Comparison of ENCODE assay signal across 18 cellular contexts in genomic region chr18:23012249-23012648, GRCh38.
DNase-seq lines count a peak whose midpoint lies in the region; ATAC-seq, FAIRE-seq and TF ChIP-seq lines count a peak whose summit lies in the region.
"Had no signal": no experiment of that assay in that cellular context is flagged by ENCODE, and none has a peak within 500 bp of the region (broad histone marks: within the 10 kb centered on the region; RNA-seq: fewer than 3 reads in every experiment).

No MANE protein-coding gene starts in this region.

- no peaks in the 10 kb centered on the region for H3K27me3 Mint-ChIP-seq in activated CD8-positive, alpha-beta T cell treated with anti-CD3 and anti-CD28 coated beads, Interleukin-2, amount 10 ng/mL, durations not matched to agents 7 days and 5 days (ENCODE audit: low read depth)
- no peaks in the 10 kb centered on the region for H3K27me3 Mint-ChIP-seq in activated CD8-positive, alpha-beta T cell treated with anti-CD3 and anti-CD28 coated beads for 36 hours
- H3K27me3 Mint-ChIP-seq in T-helper 2 cell treated with Interferon-gamma antibody and Interleukin-4, amounts not matched to agents 5 μg/mL and 100 μg/mL, for 36 hours (ENCODE audit: low read depth), result no peaks in the 10 kb centered on the region
- H3K27me3 Mint-ChIP-seq: CD4-positive, CD25-positive, alpha-beta regulatory T cell had no signal

- CTCF ChIA-PET in activated CD8-positive, alpha-beta T cell treated with anti-CD3 and anti-CD28 coated beads, Interleukin-2, amount 10 ng/mL, durations not matched to agents 7 days and 5 days (lab: Charles Lee), result interaction anchor here (1.4 to 1.7 kb wide), 3 partner anchors 9 to 29 kb away, joined by 3 read pairs; no protein-coding TSS in a partner anchor
- CTCF ChIA-PET in activated CD8-positive, alpha-beta T cell treated with anti-CD3 and anti-CD28 coated beads for 36 hours (lab: Charles Lee), result interaction anchor here (1.7 kb wide), 1 partner anchor 9 kb away, joined by 4 read pairs; no protein-coding TSS in a partner anchor
- CTCF ChIA-PET in HEK293 (lab: Yijun Ruan, JAX), result no interaction called here

- WGBS in pancreas, 2 donors, result 100% methylated on average over 1 of the region's 1 CpG

- no peak overlapping the region for H3K4me3 ChIP-seq in GM12865 (ENCODE audit: low read depth, low read length)
- H3K4me3 ChIP-seq in HEK293 (ENCODE audit: low read depth, low read length), result no peak overlapping the region
- no peak overlapping the region for H3K4me3 ChIP-seq in pancreas
- H3K4me3 ChIP-seq: A549, GM23338, HAP-1 had no signal

- POLR2A ChIA-PET in activated CD8-positive, alpha-beta T cell treated with anti-CD3 and anti-CD28 coated beads, Interleukin-2, amount 10 ng/mL, durations not matched to agents 7 days and 5 days (lab: Charles Lee), result no interaction called here
- POLR2A ChIA-PET in activated CD8-positive, alpha-beta T cell treated with anti-CD3 and anti-CD28 coated beads for 36 hours (lab: Charles Lee), result no interaction called here
- POLR2A ChIA-PET in HEK293 (lab: Yijun Ruan, JAX), result no interaction called here

- no peak for TF ChIP-seq CTCF in activated CD8-positive, alpha-beta T cell treated with anti-CD3 and anti-CD28 coated beads for 36 hours (IDR thresholded peaks at IDR 0.05)
- TF ChIP-seq CTCF in GM12865 (IDR thresholded peaks at IDR 0.05; ENCODE audit: insufficient read depth, low read depth, low read length, missing control alignments), result no peak
- TF ChIP-seq CTCF in HEK293 (tag by site-specific recombination; IDR thresholded peaks at IDR 0.05), result no peak
- no peak for TF ChIP-seq CTCF in pancreas (IDR thresholded peaks at IDR 0.05)

- no peaks in the 10 kb centered on the region for H3K4me1 ChIP-seq in HEK293 (ENCODE audit: control insufficient read depth, insufficient read depth, low read length)
- no peaks in the 10 kb centered on the region for H3K4me1 ChIP-seq in pancreas
- H3K4me1 ChIP-seq: A549, HAP-1 had no signal

- no peaks in the 10 kb centered on the region for H3K9me3 Mint-ChIP-seq in activated CD8-positive, alpha-beta T cell treated with anti-CD3 and anti-CD28 coated beads, Interleukin-2, amount 10 ng/mL, durations not matched to agents 7 days and 5 days (ENCODE audit: insufficient read depth)
- no peaks in the 10 kb centered on the region for H3K9me3 Mint-ChIP-seq in activated CD8-positive, alpha-beta T cell treated with anti-CD3 and anti-CD28 coated beads for 36 hours
- H3K9me3 Mint-ChIP-seq in T-helper 2 cell treated with Interferon-gamma antibody and Interleukin-4, amounts not matched to agents 5 μg/mL and 100 μg/mL, for 36 hours, result no peaks in the 10 kb centered on the region
- H3K9me3 Mint-ChIP-seq: CD4-positive, CD25-positive, alpha-beta regulatory T cell; GM23338 had no signal

- intact Hi-C loops in activated CD8-positive, alpha-beta T cell treated with anti-CD3 and anti-CD28 coated beads for 36 hours (cut with micrococcal nuclease), result no loop called here
- intact Hi-C loops in pancreas (cut with DNase I), result no loop called here
- intact Hi-C loops in Right ventricle myocardium superior (cut with DNase I), result no loop called here

- H3K36me3 Mint-ChIP-seq in activated CD8-positive, alpha-beta T cell treated with anti-CD3 and anti-CD28 coated beads, Interleukin-2, amount 10 ng/mL, durations not matched to agents 7 days and 5 days (ENCODE audit: low read depth), result peaks cover 48% of the 10 kb centered on the region
- H3K36me3 Mint-ChIP-seq in activated CD8-positive, alpha-beta T cell treated with anti-CD3 and anti-CD28 coated beads for 36 hours (ENCODE audit: low read depth), result peaks cover 43% of the 10 kb centered on the region
- H3K36me3 Mint-ChIP-seq in T-helper 2 cell treated with Interferon-gamma antibody and Interleukin-4, amounts not matched to agents 5 μg/mL and 100 μg/mL, for 36 hours (ENCODE audit: low read depth), result peaks cover 34% of the 10 kb centered on the region

- no peaks in the 10 kb centered on the region for H3K27me3 ChIP-seq in pancreas

- DNase-seq in activated CD8-positive, alpha-beta T cell treated with anti-CD3 and anti-CD28 coated beads, Interleukin-2, amount 10 ng/mL, durations not matched to agents 7 days and 5 days, result peak; percentile 24
- no peak for DNase-seq in activated CD8-positive, alpha-beta T cell treated with anti-CD3 and anti-CD28 coated beads for 36 hours
- DNase-seq in GM12865 (ENCODE audit: low read depth), result peak; percentile 24
- peak; percentile 7 for DNase-seq in T-helper 2 cell treated with Interferon-gamma antibody and Interleukin-4, amounts not matched to agents 5 μg/mL and 100 μg/mL, for 36 hours (ENCODE audit: low spot score)
- DNase-seq in pancreas, result no peak
- DNase-seq in AG08396 (ENCODE audit: low spot score), result no peak
- DNase-seq in Right ventricle myocardium superior, result no peak
- DNase-seq: NCI-H1417, NCI-H187, NCI-H446, NCI-H526, OCI-M1 had no signal

- H3K9me3 ChIP-seq in HEK293 (ENCODE audit: control insufficient read depth, insufficient read depth, low read depth, low read length) (no peaks in the 10 kb centered on the region), pancreas (no peaks in the 10 kb centered on the region)
- H3K9me3 ChIP-seq: A549, HAP-1 had no signal

- H3K27ac ChIP-seq in HEK293 (ENCODE audit: extremely low read depth, low read depth, low read length) (no peak overlapping the region), pancreas (no peak overlapping the region)
- H3K27ac ChIP-seq: A549 had no signal

- H3K4me3 Mint-ChIP-seq in activated CD8-positive, alpha-beta T cell treated with anti-CD3 and anti-CD28 coated beads, Interleukin-2, amount 10 ng/mL, durations not matched to agents 7 days and 5 days, result no peak overlapping the region
- H3K4me3 Mint-ChIP-seq in activated CD8-positive, alpha-beta T cell treated with anti-CD3 and anti-CD28 coated beads for 36 hours, result no peak overlapping the region
- peak overlapping the region; percentile 29 for H3K4me3 Mint-ChIP-seq in T-helper 2 cell treated with Interferon-gamma antibody and Interleukin-4, amounts not matched to agents 5 μg/mL and 100 μg/mL, for 36 hours
- H3K4me3 Mint-ChIP-seq: CD4-positive, CD25-positive, alpha-beta regulatory T cell; GM23338 had no signal

- H3K36me3 ChIP-seq in HEK293 (ENCODE audit: control insufficient read depth in 2 of 2, insufficient read depth in 1 of 2, low read length in 2 of 2) (peaks cover 6 to 26% of the 10 kb centered on the region in 2 experiments; a peak in 2 of 3 replicates), pancreas (no peaks in the 10 kb centered on the region)

- peaks cover 29% of the 10 kb centered on the region for H3K4me1 Mint-ChIP-seq in activated CD8-positive, alpha-beta T cell treated with anti-CD3 and anti-CD28 coated beads, Interleukin-2, amount 10 ng/mL, durations not matched to agents 7 days and 5 days (ENCODE audit: low read depth)
- peaks cover 15% of the 10 kb centered on the region for H3K4me1 Mint-ChIP-seq in activated CD8-positive, alpha-beta T cell treated with anti-CD3 and anti-CD28 coated beads for 36 hours (ENCODE audit: low read depth)
- H3K4me1 Mint-ChIP-seq in T-helper 2 cell treated with Interferon-gamma antibody and Interleukin-4, amounts not matched to agents 5 μg/mL and 100 μg/mL, for 36 hours (ENCODE audit: low read depth), result peaks cover 24% of the 10 kb centered on the region
- H3K4me1 Mint-ChIP-seq: GM23338 had no signal

- FAIRE-seq in pancreas (lab: Jason Lieb, UNC), result no peak
- FAIRE-seq: A549 had no signal

- ATAC-seq in activated CD8-positive, alpha-beta T cell treated with anti-CD3 and anti-CD28 coated beads, Interleukin-2, amount 10 ng/mL, durations not matched to agents 7 days and 5 days, result peak; percentile 72
- ATAC-seq in activated CD8-positive, alpha-beta T cell treated with anti-CD3 and anti-CD28 coated beads for 36 hours, result no peak
- ATAC-seq in pancreas (no peak), Right ventricle myocardium superior (ENCODE audit: poor library complexity) (no peak)
- ATAC-seq: A549, GM23338, Right ventricle myocardium inferior had no signal

- peak overlapping the region; percentile 58 for H3K27ac Mint-ChIP-seq in activated CD8-positive, alpha-beta T cell treated with anti-CD3 and anti-CD28 coated beads, Interleukin-2, amount 10 ng/mL, durations not matched to agents 7 days and 5 days
- H3K27ac Mint-ChIP-seq in activated CD8-positive, alpha-beta T cell treated with anti-CD3 and anti-CD28 coated beads for 36 hours, result no peak overlapping the region
- peak overlapping the region; percentile 62 for H3K27ac Mint-ChIP-seq in T-helper 2 cell treated with Interferon-gamma antibody and Interleukin-4, amounts not matched to agents 5 μg/mL and 100 μg/mL, for 36 hours
- H3K27ac Mint-ChIP-seq: CD4-positive, CD25-positive, alpha-beta regulatory T cell; GM23338 had no signal

TF ChIP-seq in HEK293, 187 proteins besides CTCF, POLR2A, EP300 and RAD21:
- no peak for TF ChIP-seq ZNF211 (tag by site-specific recombination; IDR thresholded peaks at IDR 0.05; ENCODE audit: low read depth)
- no peak for TF ChIP-seq ZBTB8A (tag by site-specific recombination; IDR thresholded peaks at IDR 0.05)
- TF ChIP-seq PRDM1 (tag by site-specific recombination; IDR thresholded peaks at IDR 0.05), result peak; percentile 86

Comparison
In these comparisons a context has a peak if more than half of its experiments do, and no peak if none do; other contexts are left out.
1. DNase-seq: peak in activated CD8-positive, alpha-beta T cell treated with anti-CD3 and anti-CD28 coated beads, Interleukin-2, amount 10 ng/mL, durations not matched to agents 7 days and 5 days (single experiment), GM12865 (single experiment) and T-helper 2 cell treated with Interferon-gamma antibody and Interleukin-4, amounts not matched to agents 5 μg/mL and 100 μg/mL, for 36 hours (single experiment); none in activated CD8-positive, alpha-beta T cell treated with anti-CD3 and anti-CD28 coated beads for 36 hours (single experiment), pancreas (0 of 6), AG08396 (single experiment) and Right ventricle myocardium superior (single experiment).